In the genomic region with DNA sequence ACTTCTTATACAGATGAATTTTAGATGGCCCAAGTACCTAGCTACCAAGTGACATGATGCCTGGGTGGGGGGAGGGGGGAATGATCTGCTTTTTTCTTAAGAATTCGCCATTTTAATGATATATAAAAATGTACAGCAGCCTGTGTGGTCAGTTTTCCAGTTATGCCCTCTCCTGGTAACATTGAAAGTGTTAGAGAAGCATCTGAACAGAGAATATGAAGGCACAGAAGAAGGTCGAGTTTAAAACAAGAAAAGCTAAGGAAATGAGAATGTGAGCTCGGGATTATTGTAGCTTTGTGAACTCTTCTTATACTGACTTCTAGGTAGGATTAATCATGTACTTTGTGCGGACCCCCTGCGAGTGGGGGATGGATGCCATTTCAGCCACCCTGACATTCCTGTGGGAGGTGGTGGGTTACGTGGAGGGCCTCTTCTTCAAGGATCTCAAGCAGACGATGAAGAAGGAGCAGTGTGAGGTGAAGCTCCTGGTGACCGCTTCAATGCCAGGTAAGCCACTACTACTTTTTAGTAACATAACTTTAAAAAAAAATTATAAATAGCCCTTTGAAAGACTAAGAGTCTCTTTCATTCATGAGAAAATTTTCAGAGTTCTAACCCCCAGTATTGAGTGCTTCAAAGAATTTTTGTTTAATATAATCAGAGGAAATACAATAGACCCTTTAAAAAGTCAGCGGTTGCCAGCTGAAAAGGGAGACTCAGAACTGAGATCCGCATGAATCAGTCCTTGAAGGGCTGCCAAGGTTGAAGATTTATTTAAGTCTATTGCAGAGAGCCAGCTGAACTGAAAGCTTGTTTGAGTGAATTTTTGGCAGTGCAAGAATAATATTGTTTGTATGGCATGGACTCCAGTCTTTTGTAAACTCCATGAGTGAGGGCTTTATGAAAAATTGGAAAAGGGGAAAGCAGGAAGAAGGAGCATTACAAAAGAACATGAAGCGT, we compare ENCODE assay signal across 9 cellular contexts.
DNase-seq lines count a peak whose midpoint lies in the region; ATAC-seq and TF ChIP-seq lines count a peak whose summit lies in the region.
"Had no signal": no experiment of that assay in that cellular context is flagged by ENCODE, and none has a peak within 500 bp of the region (broad histone marks: within the 10 kb centered on the region; RNA-seq: fewer than 3 reads in every experiment).

No MANE protein-coding gene starts in this region.

- 0 out of 2 replicates have a peak, but pooled peaks have one; percentile 19 for TF ChIP-seq RAD21 in HCT116 (IDR thresholded peaks at IDR 0.05; ENCODE audit: low read depth)

- H2AFZ ChIP-seq in HCT116 (ENCODE audit: low read depth, low read length, poor library complexity, severe bottlenecking): no peak overlapping the region

- H3K36me3 ChIP-seq in HCT116 (ENCODE audit: control insufficient read depth in 1 of 2, insufficient read depth in 2 of 2, low read length in 2 of 2) (no peaks in the 10 kb centered on the region), ascending aorta (no peaks in the 10 kb centered on the region)

- no peaks in the 10 kb centered on the region for H4K20me1 ChIP-seq in HCT116 (ENCODE audit: insufficient read depth)

- intact Hi-C loops in HCT116 (cut with micrococcal nuclease): no loop called here
- intact Hi-C loops in ascending aorta (cut with DNase I): no loop called here

- ATAC-seq in HCT116 (no peak), GM19324 (IDR thresholded peaks at IDR 0.05; ENCODE audit: low FRiP score, unreplicated experiment) (no peak), HG03159 (IDR thresholded peaks at IDR 0.05; ENCODE audit: unreplicated experiment) (no peak)

- no peak overlapping the region for H3K4me2 ChIP-seq in HCT116 (ENCODE audit: low read length)

- no peaks in the 10 kb centered on the region for H3K9me2 ChIP-seq in HCT116 (ENCODE audit: insufficient read depth)

- no TSS peak for BruUV-seq in HCT116 (replicated peaks; lab: Mats Ljungman, UMichigan)

- H3K27me3 ChIP-seq in HCT116 (ENCODE audit: insufficient read depth, low read length) (no peaks in the 10 kb centered on the region), ascending aorta (no peaks in the 10 kb centered on the region)

- DNase-seq in HCT116 (ENCODE audit: low read depth, low spot score) (no peak), ascending aorta (ENCODE audit: low spot score in 2 of 2) (no peak), hypothalamus (lab: John Stamatoyannopoulos, UW) (peak in 32 of 51 donors; percentile 4 to 86 (median 20)), smooth muscle cell of the brain vasculature (ENCODE audit: low read depth, low spot score) (peak; percentile 41), T-helper 1 cell (no peak)
- no peak for DNase-seq in activated T-cell treated with anti-CD3 and anti-CD28 coated beads, Interleukin-2, amount 50 U/mL, for 48 hours
- DNase-seq: NCI-H1048 had no signal

- no peaks in the 10 kb centered on the region for H3K4me1 ChIP-seq in HCT116 (ENCODE audit: control insufficient read depth in 1 of 2, insufficient read depth in 2 of 2, low read length in 2 of 2)
- peaks cover 0 to 4% of the 10 kb centered on the region in 2 donors for H3K4me1 ChIP-seq in ascending aorta

- CTCF ChIA-PET in HCT116 (lab: Charles Lee): interaction anchor here (0.6 to 1.6 kb wide), 3 partner anchors 27 to 508 kb away, joined by 3 read pairs; no protein-coding TSS in a partner anchor

- H3K9me3 ChIP-seq in HCT116 (ENCODE audit: control insufficient read depth in 1 of 2, insufficient read depth in 1 of 2, low read depth in 1 of 2, low read length in 2 of 2): no peaks in the 10 kb centered on the region
- H3K9me3 ChIP-seq in ascending aorta: no peaks in the 10 kb centered on the region

- H3K9ac ChIP-seq in HCT116 (ENCODE audit: low read length): no peak overlapping the region

- no peaks in the 10 kb centered on the region for H3K79me2 ChIP-seq in HCT116 (ENCODE audit: insufficient read depth, low read length)

- no peak for TF ChIP-seq CTCF in HCT116 (IDR thresholded peaks at IDR 0.05 in 2 of 3, conservative IDR thresholded peaks at IDR 0.05 in 1 of 3; ENCODE audit: borderline replicate concordance in 1 of 3, insufficient read depth in 1 of 3, low read depth in 2 of 3, low read length in 2 of 3)
- TF ChIP-seq CTCF in ascending aorta (IDR thresholded peaks at IDR 0.05): no peak

- POLR2A ChIA-PET in HCT116 (lab: Charles Lee): no interaction called here

- no peak overlapping the region for H3K27ac ChIP-seq in HCT116 (ENCODE audit: low read depth, low read length)
- H3K27ac ChIP-seq in ascending aorta: peak overlapping the region in 1 of 2 donors; percentile 18

- RAD21 ChIA-PET in HCT116 (lab: Charles Lee; ENCODE audit: low non-redundant PET in 1 of 2, low total read pairs in 2 of 2, uncharacterized antibody in 2 of 2, unreplicated experiment in 2 of 2): no interaction called here

- H3K4me3 ChIP-seq in HCT116 (replicated peaks in 1 of 2; ENCODE audit: low read depth in 1 of 2, low read length in 2 of 2): no peak overlapping the region
- peak overlapping the region; percentile 22 to 23 for H3K4me3 ChIP-seq in ascending aorta

- no peak for TF ChIP-seq POLR2A in HCT116 (IDR thresholded peaks at IDR 0.05; ENCODE audit: borderline replicate concordance, extremely low read depth, insufficient read depth, insufficient read length)

TF ChIP-seq in HCT116, 20 proteins besides CTCF, POLR2A, EP300 and RAD21:
- TF ChIP-seq, protein P1, sequence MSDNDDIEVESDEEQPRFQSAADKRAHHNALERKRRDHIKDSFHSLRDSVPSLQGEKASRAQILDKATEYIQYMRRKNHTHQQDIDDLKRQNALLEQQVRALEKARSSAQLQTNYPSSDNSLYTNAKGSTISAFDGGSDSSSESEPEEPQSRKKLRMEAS (IDR thresholded peaks at IDR 0.05): no peak
- TF ChIP-seq ZFX (IDR thresholded peaks at IDR 0.05): no peak
- TF ChIP-seq TCF7L2 (IDR thresholded peaks at IDR 0.05; ENCODE audit: borderline replicate concordance, extremely low read depth, insufficient read depth, insufficient read length): no peak
- no peak for TF ChIP-seq SP1 (IDR thresholded peaks at IDR 0.05; ENCODE audit: low read depth)
- no peak for TF ChIP-seq CBX3 (IDR thresholded peaks at IDR 0.05; ENCODE audit: low read depth)
- TF ChIP-seq SIN3A (IDR thresholded peaks at IDR 0.05; ENCODE audit: low read depth): no peak
- TF ChIP-seq CEBPB (IDR thresholded peaks at IDR 0.05; ENCODE audit: low read depth): no peak
- no peak for TF ChIP-seq ELF1 (IDR thresholded peaks at IDR 0.05; ENCODE audit: borderline replicate concordance, low read depth)
- TF ChIP-seq FOSL1 (IDR thresholded peaks at IDR 0.05; ENCODE audit: low read depth): no peak
- no peak for TF ChIP-seq JUND (IDR thresholded peaks at IDR 0.05)
- TF ChIP-seq REST (IDR thresholded peaks at IDR 0.05; ENCODE audit: low read depth): no peak
- TF ChIP-seq EGR1 (IDR thresholded peaks at IDR 0.05; ENCODE audit: low read depth): no peak
- TF ChIP-seq ZNF274 (IDR thresholded peaks at IDR 0.05; ENCODE audit: low read depth, low read length): no peak
- TF ChIP-seq ZBTB33 (IDR thresholded peaks at IDR 0.05; ENCODE audit: extremely low read depth, insufficient replicate concordance, low read length): no peak

Comparison
In these comparisons a context has a peak if more than half of its experiments do, and no peak if none do; other contexts are left out.
1. DNase-seq: peak in hypothalamus (32 of 51) and smooth muscle cell of the brain vasculature (single experiment); none in HCT116 (single experiment), ascending aorta (0 of 2), T-helper 1 cell (0 of 5) and activated T-cell treated with anti-CD3 and anti-CD28 coated beads, Interleukin-2, amount 50 U/mL, for 48 hours (0 of 2).
2. H3K4me3 ChIP-seq: peak in ascending aorta (2 of 2); none in HCT116 (0 of 2).